Comparison of ENCODE assay signal across 1 cellular context in the genomic region with DNA sequence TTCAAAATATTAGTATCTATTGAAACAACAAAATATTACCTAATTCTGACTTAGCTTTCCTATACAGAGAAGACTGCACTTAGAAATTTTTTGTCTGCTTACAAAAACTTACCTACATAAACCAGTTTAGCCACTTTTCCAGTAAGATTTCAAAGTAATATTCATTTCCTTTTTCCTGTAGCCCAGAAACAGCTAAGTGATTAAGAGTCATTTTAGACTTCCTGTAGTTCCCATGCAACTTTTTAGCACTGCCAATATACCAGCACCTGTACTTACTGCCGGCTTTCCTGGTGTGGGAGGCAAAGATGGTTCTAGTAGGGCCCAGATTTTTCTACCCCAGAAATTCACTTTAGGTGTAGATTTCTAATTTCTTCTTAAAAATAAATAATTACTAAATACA.
TF ChIP-seq lines count a peak whose summit lies in the region.

No MANE protein-coding gene starts in this region.

TF ChIP-seq in GM12878, 131 proteins besides CTCF, POLR2A, EP300 and RAD21:
- no peak for TF ChIP-seq TAF1 (IDR thresholded peaks at IDR 0.05; ENCODE audit: borderline replicate concordance, low read depth, low read length)
- no peak for TF ChIP-seq SIN3A (IDR thresholded peaks at IDR 0.05; ENCODE audit: low read depth, low read length)
- no peak for TF ChIP-seq TBL1XR1 (IDR thresholded peaks at IDR 0.05; ENCODE audit: low read depth, low read length)
- TF ChIP-seq NKRF (conservative IDR thresholded peaks at IDR 0.05), result no peak
- TF ChIP-seq HDAC2 (IDR thresholded peaks at IDR 0.05), result no peak
- TF ChIP-seq, protein P1, sequence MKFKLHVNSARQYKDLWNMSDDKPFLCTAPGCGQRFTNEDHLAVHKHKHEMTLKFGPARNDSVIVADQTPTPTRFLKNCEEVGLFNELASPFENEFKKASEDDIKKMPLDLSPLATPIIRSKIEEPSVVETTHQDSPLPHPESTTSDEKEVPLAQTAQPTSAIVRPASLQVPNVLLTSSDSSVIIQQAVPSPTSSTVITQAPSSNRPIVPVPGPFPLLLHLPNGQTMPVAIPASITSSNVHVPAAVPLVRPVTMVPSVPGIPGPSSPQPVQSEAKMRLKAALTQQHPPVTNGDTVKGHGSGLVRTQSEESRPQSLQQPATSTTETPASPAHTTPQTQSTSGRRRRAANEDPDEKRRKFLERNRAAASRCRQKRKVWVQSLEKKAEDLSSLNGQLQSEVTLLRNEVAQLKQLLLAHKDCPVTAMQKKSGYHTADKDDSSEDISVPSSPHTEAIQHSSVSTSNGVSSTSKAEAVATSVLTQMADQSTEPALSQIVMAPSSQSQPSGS (IDR thresholded peaks at IDR 0.05; ENCODE audit: low read length), result no peak
